1 cellular context compared by ENCODE assay signal in genomic region chr17:32929588-32929987, GRCh38.
TF ChIP-seq lines count a peak whose summit lies in the region.

No MANE protein-coding gene starts in this region.

TF ChIP-seq in H1, 55 proteins besides CTCF, POLR2A, EP300 and RAD21:
- no peak for TF ChIP-seq SP4 (IDR thresholded peaks at IDR 0.05; ENCODE audit: low read length)
- TF ChIP-seq MAFK (IDR thresholded peaks at IDR 0.05; ENCODE audit: low read depth, low read length) = no peak
- no peak for TF ChIP-seq EGR1 (IDR thresholded peaks at IDR 0.05; ENCODE audit: borderline replicate concordance, low read depth, low read length)
